ENCODE assay signal across 1 cellular context in genomic region chr22:36874309-36874696, GRCh38.
TF ChIP-seq lines count a peak whose summit lies in the region.

No MANE protein-coding gene starts in this region.

TF ChIP-seq in endothelial cell of umbilical vein, 7 proteins besides CTCF, POLR2A, EP300 and RAD21 (continued from another document):
- TF ChIP-seq MAX (IDR thresholded peaks at IDR 0.05; ENCODE audit: insufficient read depth, insufficient read length), result no peak
TF ChIP-seq in endothelial cell of umbilical vein: peak in this region for 0.
